In the genomic region with DNA sequence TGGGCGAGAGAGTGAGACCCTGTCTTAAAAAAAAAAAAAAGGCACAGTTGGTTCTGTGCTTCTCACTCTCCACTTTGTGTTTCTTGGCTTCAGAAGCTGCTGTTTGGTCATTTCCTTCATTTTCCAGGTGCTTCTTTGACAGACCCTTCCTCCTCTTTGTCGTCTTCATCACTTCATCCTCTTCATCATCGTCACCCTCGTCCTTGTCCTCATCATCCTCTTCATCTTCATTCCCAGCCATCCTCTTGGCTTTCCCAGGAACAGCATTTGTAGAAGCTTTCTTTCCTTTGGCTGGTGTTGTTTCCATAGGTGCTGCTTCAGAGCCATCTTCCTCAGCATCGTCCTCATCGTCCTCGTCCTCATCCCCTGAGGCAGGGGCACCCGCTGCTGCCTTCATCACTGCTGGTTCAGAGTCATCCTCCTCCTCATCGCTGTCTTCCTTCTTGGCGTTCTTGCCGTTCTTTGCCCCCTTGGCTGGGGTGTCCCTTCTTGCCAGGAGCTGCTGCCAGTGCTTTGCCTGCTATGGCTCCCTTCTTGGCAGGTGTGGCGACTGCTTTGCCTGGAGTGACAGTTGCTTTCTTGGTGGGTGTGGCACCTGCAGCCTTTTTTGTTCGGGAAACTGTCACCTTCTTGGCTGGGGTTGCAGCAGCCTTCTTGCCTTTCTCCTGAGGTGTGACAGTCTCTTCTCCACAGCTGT, we compare ENCODE assay signal across 14 cellular contexts.
"Had no signal": no experiment of that assay in that cellular context is flagged by ENCODE, and none has a peak within 500 bp of the region (broad histone marks: within the 10 kb centered on the region; RNA-seq: fewer than 3 reads in every experiment).

No MANE protein-coding gene starts in this region.

- H3K9me3 ChIP-seq: body of pancreas, heart right ventricle, left lung, transverse colon had no signal

- ATAC-seq: activated CD8-positive, alpha-beta T cell treated with anti-CD3 and anti-CD28 coated beads, Interleukin-2, amount 10 ng/mL, durations not matched to agents 7 days and 5 days; body of pancreas; heart right ventricle; left lung had no signal

- H3K4me3 Mint-ChIP-seq: activated CD8-positive, alpha-beta T cell treated with anti-CD3 and anti-CD28 coated beads, Interleukin-2, amount 10 ng/mL, durations not matched to agents 7 days and 5 days; central memory CD8-positive, alpha-beta T cell had no signal

- H3K27ac ChIP-seq: body of pancreas, heart right ventricle, left lung, transverse colon had no signal

- H3K27me3 Mint-ChIP-seq: central memory CD8-positive, alpha-beta T cell had no signal

- DNase-seq: activated CD4-positive, alpha-beta T cell treated with anti-CD3 and anti-CD28 coated beads for 48 hours; activated CD8-positive, alpha-beta T cell treated with anti-CD3 and anti-CD28 coated beads, Interleukin-2, amount 10 ng/mL, durations not matched to agents 7 days and 5 days; activated naive CD4-positive, alpha-beta T cell treated with anti-CD3 and anti-CD28 coated beads, Interleukin-2, amount 50 U/mL, for 16 hours; amniotic stem cell; body of pancreas; effector memory CD4-positive, alpha-beta T cell; heart right ventricle; mesenchymal stem cell; stimulated activated CD4-positive, alpha-beta T cell treated with anti-CD3 and anti-CD28 coated beads, Interleukin-12 subunit alpha, Interleukin-12 subunit beta, amount 100 ng/mL, for 4 hours; stimulated activated naive CD4-positive, alpha-beta T cell; substantia nigra; transverse colon had no signal

- H3K9me3 Mint-ChIP-seq: central memory CD8-positive, alpha-beta T cell had no signal

- H3K4me3 ChIP-seq: body of pancreas, heart right ventricle, left lung, transverse colon had no signal

- H3K27ac Mint-ChIP-seq: activated CD8-positive, alpha-beta T cell treated with anti-CD3 and anti-CD28 coated beads, Interleukin-2, amount 10 ng/mL, durations not matched to agents 7 days and 5 days had no signal
